23 cellular contexts compared by ENCODE assay signal in genomic region chr20:54318892-54319291, GRCh38.
A peak's percentile ranks its signal among the peaks of the same experiment; 100 is the strongest.
DNase-seq lines count a peak whose midpoint lies in the region; ATAC-seq lines count a peak whose summit lies in the region.
"Had no signal": no experiment of that assay in that cellular context is flagged by ENCODE, and none has a peak within 500 bp of the region (broad histone marks: within the 10 kb centered on the region; RNA-seq: fewer than 3 reads in every experiment).

No MANE protein-coding gene starts in this region.

- H3K27ac Mint-ChIP-seq in activated CD4-positive, alpha-beta T cell treated with anti-CD3 and anti-CD28 coated beads for 36 hours, result peak overlapping the region; percentile 59
- H3K27ac Mint-ChIP-seq in activated T-cell treated with anti-CD3 and anti-CD28 coated beads, Interleukin-2, amount 50 U/mL, for 24 hours, result peak overlapping the region; percentile 24
- peak overlapping the region; percentile 19 for H3K27ac Mint-ChIP-seq in stimulated activated naive CD8-positive, alpha-beta T cell treated with anti-CD3 and anti-CD28 coated beads, Interleukin-15, Interleukin-2, amounts not matched to agents 100 ng/mL and 50 ng/mL, for 24 hours
- H3K27ac Mint-ChIP-seq: CD14-positive monocyte; CD4-positive, alpha-beta T cell; CD8-positive, alpha-beta memory T cell; GM23338; H9 had no signal

- DNase-seq in activated CD4-positive, alpha-beta T cell treated with anti-CD3 and anti-CD28 coated beads for 36 hours, result no peak
- DNase-seq in activated CD4-positive, alpha-beta T cell treated with anti-CD3 and anti-CD28 coated beads for 1 hour, result no peak
- no peak for DNase-seq in activated T-cell treated with anti-CD3 and anti-CD28 coated beads, Interleukin-2, amount 50 U/mL, for 24 hours
- DNase-seq in activated T-cell treated with anti-CD3 and anti-CD28 coated beads, Interleukin-2, amount 50 U/mL, for 48 hours, result no peak
- DNase-seq in stimulated activated naive CD8-positive, alpha-beta T cell treated with anti-CD3 and anti-CD28 coated beads, Interleukin-15, Interleukin-2, amounts not matched to agents 100 U/mL and 50 U/mL, for 24 hours, result no peak
- DNase-seq: 8988T; ACHN; AML-193; BE2C; CD4-positive, alpha-beta T cell; CD8-positive, alpha-beta memory T cell; DMS 273 treated with DMSO at 0.1 percent for 48 hours; DMS79; EL; GDM1; H9 had no signal

- intact Hi-C loops in activated CD4-positive, alpha-beta T cell treated with anti-CD3 and anti-CD28 coated beads for 36 hours (cut with DNase I, micrococcal nuclease), result loop anchor here in 1 of 2 experiments (5.0 kb wide), 1 partner anchor 97 kb away; no protein-coding TSS in a partner anchor

- H3K4me1 Mint-ChIP-seq in activated CD4-positive, alpha-beta T cell treated with anti-CD3 and anti-CD28 coated beads for 36 hours, result peaks cover 34% of the 10 kb centered on the region
- peaks cover 45% of the 10 kb centered on the region for H3K4me1 Mint-ChIP-seq in activated T-cell treated with anti-CD3 and anti-CD28 coated beads, Interleukin-2, amount 50 U/mL, for 24 hours (ENCODE audit: low read depth)
- H3K4me1 Mint-ChIP-seq in stimulated activated naive CD8-positive, alpha-beta T cell treated with anti-CD3 and anti-CD28 coated beads, Interleukin-15, Interleukin-2, amounts not matched to agents 100 ng/mL and 50 ng/mL, for 24 hours (ENCODE audit: low read depth), result peaks cover 45% of the 10 kb centered on the region
- H3K4me1 Mint-ChIP-seq: CD14-positive monocyte; CD8-positive, alpha-beta memory T cell; GM23338; H9 had no signal

- no peak for ATAC-seq in activated CD4-positive, alpha-beta T cell treated with anti-CD3 and anti-CD28 coated beads for 36 hours
- no peak for ATAC-seq in stimulated activated naive CD8-positive, alpha-beta T cell treated with anti-CD3 and anti-CD28 coated beads, Interleukin-15, Interleukin-2, amounts not matched to agents 100 U/mL and 50 U/mL, for 24 hours
- no peak for ATAC-seq in GM19463 (IDR thresholded peaks at IDR 0.05; ENCODE audit: unreplicated experiment)
- ATAC-seq: A549, GM12878, GM23338, HCT116 had no signal

- H3K4me3 Mint-ChIP-seq in activated CD4-positive, alpha-beta T cell treated with anti-CD3 and anti-CD28 coated beads for 36 hours, result no peak overlapping the region
- H3K4me3 Mint-ChIP-seq in activated T-cell treated with anti-CD3 and anti-CD28 coated beads, Interleukin-2, amount 50 U/mL, for 24 hours, result no peak overlapping the region
- no peak overlapping the region for H3K4me3 Mint-ChIP-seq in stimulated activated naive CD8-positive, alpha-beta T cell treated with anti-CD3 and anti-CD28 coated beads, Interleukin-15, Interleukin-2, amounts not matched to agents 100 ng/mL and 50 ng/mL, for 24 hours
- H3K4me3 Mint-ChIP-seq: CD14-positive monocyte; CD4-positive, alpha-beta T cell; CD8-positive, alpha-beta memory T cell; GM23338; H9 had no signal

- POLR2A ChIA-PET in activated CD4-positive, alpha-beta T cell treated with anti-CD3 and anti-CD28 coated beads for 36 hours (lab: Charles Lee), result interaction anchor here (0.9 kb wide), 1 partner anchor 1290 kb away, joined by 4 read pairs; no protein-coding TSS in a partner anchor

- CTCF ChIA-PET in activated CD4-positive, alpha-beta T cell treated with anti-CD3 and anti-CD28 coated beads for 36 hours (lab: Charles Lee), result interaction anchor here (2.0 kb wide), 1 partner anchor 12 kb away, joined by 7 read pairs; no protein-coding TSS in a partner anchor

- H3K27me3 Mint-ChIP-seq in activated CD4-positive, alpha-beta T cell treated with anti-CD3 and anti-CD28 coated beads for 36 hours, result peaks cover 29% of the 10 kb centered on the region
- H3K27me3 Mint-ChIP-seq in activated T-cell treated with anti-CD3 and anti-CD28 coated beads, Interleukin-2, amount 50 U/mL, for 24 hours, result peaks cover 24% of the 10 kb centered on the region
- peaks cover 33% of the 10 kb centered on the region for H3K27me3 Mint-ChIP-seq in stimulated activated naive CD8-positive, alpha-beta T cell treated with anti-CD3 and anti-CD28 coated beads, Interleukin-15, Interleukin-2, amounts not matched to agents 100 ng/mL and 50 ng/mL, for 24 hours

- H3K36me3 Mint-ChIP-seq in activated CD4-positive, alpha-beta T cell treated with anti-CD3 and anti-CD28 coated beads for 36 hours (ENCODE audit: low read depth), result no peaks in the 10 kb centered on the region
- H3K36me3 Mint-ChIP-seq in activated T-cell treated with anti-CD3 and anti-CD28 coated beads, Interleukin-2, amount 50 U/mL, for 24 hours (ENCODE audit: low read depth), result no peaks in the 10 kb centered on the region
- no peaks in the 10 kb centered on the region for H3K36me3 Mint-ChIP-seq in stimulated activated naive CD8-positive, alpha-beta T cell treated with anti-CD3 and anti-CD28 coated beads, Interleukin-15, Interleukin-2, amounts not matched to agents 100 ng/mL and 50 ng/mL, for 24 hours (ENCODE audit: low read depth)
- H3K36me3 Mint-ChIP-seq: CD14-positive monocyte; CD8-positive, alpha-beta memory T cell had no signal

- no peaks in the 10 kb centered on the region for H3K9me3 Mint-ChIP-seq in activated CD4-positive, alpha-beta T cell treated with anti-CD3 and anti-CD28 coated beads for 36 hours (ENCODE audit: low read depth)
- H3K9me3 Mint-ChIP-seq in activated T-cell treated with anti-CD3 and anti-CD28 coated beads, Interleukin-2, amount 50 U/mL, for 24 hours, result no peaks in the 10 kb centered on the region
- H3K9me3 Mint-ChIP-seq in stimulated activated naive CD8-positive, alpha-beta T cell treated with anti-CD3 and anti-CD28 coated beads, Interleukin-15, Interleukin-2, amounts not matched to agents 100 ng/mL and 50 ng/mL, for 24 hours, result no peaks in the 10 kb centered on the region
- H3K9me3 Mint-ChIP-seq: CD4-positive, alpha-beta T cell; CD8-positive, alpha-beta memory T cell; GM23338; H9 had no signal
